In the genomic region with DNA sequence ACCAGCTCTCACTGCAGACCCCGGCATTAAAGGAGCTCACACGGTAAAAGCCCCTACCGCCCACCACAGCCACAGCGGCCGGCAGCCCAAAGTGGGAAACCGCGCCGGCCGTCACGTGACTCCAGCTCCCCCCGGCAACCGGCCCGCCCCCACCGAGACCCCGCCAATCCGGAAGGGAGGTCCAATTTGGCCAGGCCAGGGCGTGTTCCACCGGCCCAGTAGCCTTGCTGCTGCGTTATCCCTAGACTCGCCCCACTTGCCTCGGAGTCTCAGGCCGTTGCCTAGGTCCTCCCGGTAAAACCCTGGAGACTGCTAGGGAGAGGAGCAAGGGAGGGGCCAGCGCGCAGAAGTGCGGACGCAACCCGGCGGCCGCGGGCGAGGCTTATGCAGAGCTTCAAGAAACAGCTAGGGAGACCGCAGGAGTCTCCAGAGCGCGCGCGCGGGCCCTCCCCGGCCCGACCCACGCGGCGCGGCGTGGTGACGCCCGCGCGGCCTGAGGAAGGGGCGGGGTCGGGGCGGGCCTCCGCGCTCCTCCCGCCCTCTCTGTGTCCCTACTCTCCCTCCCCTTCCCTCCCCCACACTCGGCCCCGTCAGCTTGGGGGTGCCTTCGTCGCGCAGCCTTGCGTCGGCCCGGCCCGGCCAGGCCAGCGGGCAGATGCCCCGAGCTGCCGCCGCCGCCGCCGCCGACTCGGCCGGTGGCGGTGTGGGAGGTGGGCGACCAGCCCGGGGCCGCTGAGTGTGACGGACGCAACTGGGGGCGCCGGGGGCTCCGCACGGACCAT, we compare ENCODE assay signal across 1 cellular context.
TF ChIP-seq lines count a peak whose summit lies in the region.

A gene with protein sequence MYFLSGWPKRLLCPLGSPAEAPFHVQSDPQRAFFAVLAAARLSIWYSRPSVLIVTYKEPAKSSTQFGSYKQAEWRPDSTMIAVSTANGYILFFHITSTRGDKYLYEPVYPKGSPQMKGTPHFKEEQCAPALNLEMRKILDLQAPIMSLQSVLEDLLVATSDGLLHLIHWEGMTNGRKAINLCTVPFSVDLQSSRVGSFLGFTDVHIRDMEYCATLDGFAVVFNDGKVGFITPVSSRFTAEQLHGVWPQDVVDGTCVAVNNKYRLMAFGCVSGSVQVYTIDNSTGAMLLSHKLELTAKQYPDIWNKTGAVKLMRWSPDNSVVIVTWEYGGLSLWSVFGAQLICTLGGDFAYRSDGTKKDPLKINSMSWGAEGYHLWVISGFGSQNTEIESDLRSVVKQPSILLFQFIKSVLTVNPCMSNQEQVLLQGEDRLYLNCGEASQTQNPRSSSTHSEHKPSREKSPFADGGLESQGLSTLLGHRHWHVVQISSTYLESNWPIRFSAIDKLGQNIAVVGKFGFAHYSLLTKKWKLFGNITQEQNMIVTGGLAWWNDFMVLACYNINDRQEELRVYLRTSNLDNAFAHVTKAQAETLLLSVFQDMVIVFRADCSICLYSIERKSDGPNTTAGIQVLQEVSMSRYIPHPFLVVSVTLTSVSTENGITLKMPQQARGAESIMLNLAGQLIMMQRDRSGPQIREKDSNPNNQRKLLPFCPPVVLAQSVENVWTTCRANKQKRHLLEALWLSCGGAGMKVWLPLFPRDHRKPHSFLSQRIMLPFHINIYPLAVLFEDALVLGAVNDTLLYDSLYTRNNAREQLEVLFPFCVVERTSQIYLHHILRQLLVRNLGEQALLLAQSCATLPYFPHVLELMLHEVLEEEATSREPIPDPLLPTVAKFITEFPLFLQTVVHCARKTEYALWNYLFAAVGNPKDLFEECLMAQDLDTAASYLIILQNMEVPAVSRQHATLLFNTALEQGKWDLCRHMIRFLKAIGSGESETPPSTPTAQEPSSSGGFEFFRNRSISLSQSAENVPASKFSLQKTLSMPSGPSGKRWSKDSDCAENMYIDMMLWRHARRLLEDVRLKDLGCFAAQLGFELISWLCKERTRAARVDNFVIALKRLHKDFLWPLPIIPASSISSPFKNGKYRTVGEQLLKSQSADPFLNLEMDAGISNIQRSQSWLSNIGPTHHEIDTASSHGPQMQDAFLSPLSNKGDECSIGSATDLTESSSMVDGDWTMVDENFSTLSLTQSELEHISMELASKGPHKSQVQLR (N-terminal part only) (plus strand): TSS at position 578 of the 782 bp plus-strand sequence. CDS start 203 bp downstream, at position 781.

TF ChIP-seq in GM12878, 131 proteins besides CTCF, POLR2A, EP300 and RAD21 (continued from another document and continues in another):
- TF ChIP-seq, protein P1, sequence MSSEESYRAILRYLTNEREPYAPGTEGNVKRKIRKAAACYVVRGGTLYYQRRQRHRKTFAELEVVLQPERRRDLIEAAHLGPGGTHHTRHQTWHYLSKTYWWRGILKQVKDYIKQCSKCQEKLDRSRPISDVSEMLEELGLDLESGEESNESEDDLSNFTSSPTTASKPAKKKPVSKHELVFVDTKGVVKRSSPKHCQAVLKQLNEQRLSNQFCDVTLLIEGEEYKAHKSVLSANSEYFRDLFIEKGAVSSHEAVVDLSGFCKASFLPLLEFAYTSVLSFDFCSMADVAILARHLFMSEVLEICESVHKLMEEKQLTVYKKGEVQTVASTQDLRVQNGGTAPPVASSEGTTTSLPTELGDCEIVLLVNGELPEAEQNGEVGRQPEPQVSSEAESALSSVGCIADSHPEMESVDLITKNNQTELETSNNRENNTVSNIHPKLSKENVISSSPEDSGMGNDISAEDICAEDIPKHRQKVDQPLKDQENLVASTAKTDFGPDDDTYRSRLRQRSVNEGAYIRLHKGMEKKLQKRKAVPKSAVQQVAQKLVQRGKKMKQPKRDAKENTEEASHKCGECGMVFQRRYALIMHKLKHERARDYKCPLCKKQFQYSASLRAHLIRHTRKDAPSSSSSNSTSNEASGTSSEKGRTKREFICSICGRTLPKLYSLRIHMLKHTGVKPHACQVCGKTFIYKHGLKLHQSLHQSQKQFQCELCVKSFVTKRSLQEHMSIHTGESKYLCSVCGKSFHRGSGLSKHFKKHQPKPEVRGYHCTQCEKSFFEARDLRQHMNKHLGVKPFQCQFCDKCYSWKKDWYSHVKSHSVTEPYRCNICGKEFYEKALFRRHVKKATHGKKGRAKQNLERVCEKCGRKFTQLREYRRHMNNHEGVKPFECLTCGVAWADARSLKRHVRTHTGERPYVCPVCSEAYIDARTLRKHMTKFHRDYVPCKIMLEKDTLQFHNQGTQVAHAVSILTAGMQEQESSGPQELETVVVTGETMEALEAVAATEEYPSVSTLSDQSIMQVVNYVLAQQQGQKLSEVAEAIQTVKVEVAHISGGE (CRISPR knock-in tag; IDR thresholded peaks at IDR 0.05), result no peak
- TF ChIP-seq SMAD5 (IDR thresholded peaks at IDR 0.05; ENCODE audit: low read depth), result peak; percentile 86
- no peak for TF ChIP-seq MYC (IDR thresholded peaks at IDR 0.05; ENCODE audit: insufficient read depth, insufficient read length, insufficient replicate concordance, low read length, severe bottlenecking)
- TF ChIP-seq MTA3 (IDR thresholded peaks at IDR 0.05; ENCODE audit: borderline replicate concordance, low read length), result no peak
- TF ChIP-seq POU2F2 (IDR thresholded peaks at IDR 0.05; ENCODE audit: borderline replicate concordance, low read depth, low read length), result peak; percentile 41; the same call in 2 of the 3 replicates
- peak; percentile 82; the same call in 1 of the 2 replicates for TF ChIP-seq POLR2AphosphoS5 (IDR thresholded peaks at IDR 0.05; ENCODE audit: low read length)
- TF ChIP-seq YY1 (IDR thresholded peaks at IDR 0.05; ENCODE audit: low read depth, low read length), result peak; percentile 79
- no peak for TF ChIP-seq EZH2 (IDR thresholded peaks at IDR 0.05; ENCODE audit: borderline replicate concordance, control insufficient read depth, low read depth, low read length)
- 0 out of 2 replicates have a peak, but pooled peaks have one; percentile 16 for TF ChIP-seq CBX5 (IDR thresholded peaks at IDR 0.05; ENCODE audit: low read depth)
- TF ChIP-seq TAF1 (IDR thresholded peaks at IDR 0.05; ENCODE audit: borderline replicate concordance, low read depth, low read length), result peak; percentile 92
- no peak for TF ChIP-seq ZNF274 (IDR thresholded peaks at IDR 0.05; ENCODE audit: insufficient read depth, insufficient read length)
- no peak for TF ChIP-seq NR2C1 (IDR thresholded peaks at IDR 0.05)
- TF ChIP-seq TCF7 (IDR thresholded peaks at IDR 0.05; ENCODE audit: borderline replicate concordance), result no peak
- TF ChIP-seq, protein P2, sequence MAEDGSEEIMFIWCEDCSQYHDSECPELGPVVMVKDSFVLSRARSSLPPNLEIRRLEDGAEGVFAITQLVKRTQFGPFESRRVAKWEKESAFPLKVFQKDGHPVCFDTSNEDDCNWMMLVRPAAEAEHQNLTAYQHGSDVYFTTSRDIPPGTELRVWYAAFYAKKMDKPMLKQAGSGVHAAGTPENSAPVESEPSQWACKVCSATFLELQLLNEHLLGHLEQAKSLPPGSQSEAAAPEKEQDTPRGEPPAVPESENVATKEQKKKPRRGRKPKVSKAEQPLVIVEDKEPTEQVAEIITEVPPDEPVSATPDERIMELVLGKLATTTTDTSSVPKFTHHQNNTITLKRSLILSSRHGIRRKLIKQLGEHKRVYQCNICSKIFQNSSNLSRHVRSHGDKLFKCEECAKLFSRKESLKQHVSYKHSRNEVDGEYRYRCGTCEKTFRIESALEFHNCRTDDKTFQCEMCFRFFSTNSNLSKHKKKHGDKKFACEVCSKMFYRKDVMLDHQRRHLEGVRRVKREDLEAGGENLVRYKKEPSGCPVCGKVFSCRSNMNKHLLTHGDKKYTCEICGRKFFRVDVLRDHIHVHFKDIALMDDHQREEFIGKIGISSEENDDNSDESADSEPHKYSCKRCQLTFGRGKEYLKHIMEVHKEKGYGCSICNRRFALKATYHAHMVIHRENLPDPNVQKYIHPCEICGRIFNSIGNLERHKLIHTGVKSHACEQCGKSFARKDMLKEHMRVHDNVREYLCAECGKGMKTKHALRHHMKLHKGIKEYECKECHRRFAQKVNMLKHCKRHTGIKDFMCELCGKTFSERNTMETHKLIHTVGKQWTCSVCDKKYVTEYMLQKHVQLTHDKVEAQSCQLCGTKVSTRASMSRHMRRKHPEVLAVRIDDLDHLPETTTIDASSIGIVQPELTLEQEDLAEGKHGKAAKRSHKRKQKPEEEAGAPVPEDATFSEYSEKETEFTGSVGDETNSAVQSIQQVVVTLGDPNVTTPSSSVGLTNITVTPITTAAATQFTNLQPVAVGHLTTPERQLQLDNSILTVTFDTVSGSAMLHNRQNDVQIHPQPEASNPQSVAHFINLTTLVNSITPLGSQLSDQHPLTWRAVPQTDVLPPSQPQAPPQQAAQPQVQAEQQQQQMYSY (CRISPR knock-in tag; IDR thresholded peaks at IDR 0.05), result 0 out of 2 replicates have a peak, but pooled peaks have one; percentile 55
- TF ChIP-seq, protein P3, sequence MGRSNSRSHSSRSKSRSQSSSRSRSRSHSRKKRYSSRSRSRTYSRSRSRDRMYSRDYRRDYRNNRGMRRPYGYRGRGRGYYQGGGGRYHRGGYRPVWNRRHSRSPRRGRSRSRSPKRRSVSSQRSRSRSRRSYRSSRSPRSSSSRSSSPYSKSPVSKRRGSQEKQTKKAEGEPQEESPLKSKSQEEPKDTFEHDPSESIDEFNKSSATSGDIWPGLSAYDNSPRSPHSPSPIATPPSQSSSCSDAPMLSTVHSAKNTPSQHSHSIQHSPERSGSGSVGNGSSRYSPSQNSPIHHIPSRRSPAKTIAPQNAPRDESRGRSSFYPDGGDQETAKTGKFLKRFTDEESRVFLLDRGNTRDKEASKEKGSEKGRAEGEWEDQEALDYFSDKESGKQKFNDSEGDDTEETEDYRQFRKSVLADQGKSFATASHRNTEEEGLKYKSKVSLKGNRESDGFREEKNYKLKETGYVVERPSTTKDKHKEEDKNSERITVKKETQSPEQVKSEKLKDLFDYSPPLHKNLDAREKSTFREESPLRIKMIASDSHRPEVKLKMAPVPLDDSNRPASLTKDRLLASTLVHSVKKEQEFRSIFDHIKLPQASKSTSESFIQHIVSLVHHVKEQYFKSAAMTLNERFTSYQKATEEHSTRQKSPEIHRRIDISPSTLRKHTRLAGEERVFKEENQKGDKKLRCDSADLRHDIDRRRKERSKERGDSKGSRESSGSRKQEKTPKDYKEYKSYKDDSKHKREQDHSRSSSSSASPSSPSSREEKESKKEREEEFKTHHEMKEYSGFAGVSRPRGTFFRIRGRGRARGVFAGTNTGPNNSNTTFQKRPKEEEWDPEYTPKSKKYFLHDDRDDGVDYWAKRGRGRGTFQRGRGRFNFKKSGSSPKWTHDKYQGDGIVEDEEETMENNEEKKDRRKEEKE (IDR thresholded peaks at IDR 0.05), result no peak
- TF ChIP-seq RCOR1 (conservative IDR thresholded peaks at IDR 0.05; ENCODE audit: low read depth, low read length), result 0 out of 2 replicates have a peak, but pooled peaks have one; percentile 32
- TF ChIP-seq IKZF2 (IDR thresholded peaks at IDR 0.05), result peak; percentile 60 to 73
- TF ChIP-seq, protein P4, sequence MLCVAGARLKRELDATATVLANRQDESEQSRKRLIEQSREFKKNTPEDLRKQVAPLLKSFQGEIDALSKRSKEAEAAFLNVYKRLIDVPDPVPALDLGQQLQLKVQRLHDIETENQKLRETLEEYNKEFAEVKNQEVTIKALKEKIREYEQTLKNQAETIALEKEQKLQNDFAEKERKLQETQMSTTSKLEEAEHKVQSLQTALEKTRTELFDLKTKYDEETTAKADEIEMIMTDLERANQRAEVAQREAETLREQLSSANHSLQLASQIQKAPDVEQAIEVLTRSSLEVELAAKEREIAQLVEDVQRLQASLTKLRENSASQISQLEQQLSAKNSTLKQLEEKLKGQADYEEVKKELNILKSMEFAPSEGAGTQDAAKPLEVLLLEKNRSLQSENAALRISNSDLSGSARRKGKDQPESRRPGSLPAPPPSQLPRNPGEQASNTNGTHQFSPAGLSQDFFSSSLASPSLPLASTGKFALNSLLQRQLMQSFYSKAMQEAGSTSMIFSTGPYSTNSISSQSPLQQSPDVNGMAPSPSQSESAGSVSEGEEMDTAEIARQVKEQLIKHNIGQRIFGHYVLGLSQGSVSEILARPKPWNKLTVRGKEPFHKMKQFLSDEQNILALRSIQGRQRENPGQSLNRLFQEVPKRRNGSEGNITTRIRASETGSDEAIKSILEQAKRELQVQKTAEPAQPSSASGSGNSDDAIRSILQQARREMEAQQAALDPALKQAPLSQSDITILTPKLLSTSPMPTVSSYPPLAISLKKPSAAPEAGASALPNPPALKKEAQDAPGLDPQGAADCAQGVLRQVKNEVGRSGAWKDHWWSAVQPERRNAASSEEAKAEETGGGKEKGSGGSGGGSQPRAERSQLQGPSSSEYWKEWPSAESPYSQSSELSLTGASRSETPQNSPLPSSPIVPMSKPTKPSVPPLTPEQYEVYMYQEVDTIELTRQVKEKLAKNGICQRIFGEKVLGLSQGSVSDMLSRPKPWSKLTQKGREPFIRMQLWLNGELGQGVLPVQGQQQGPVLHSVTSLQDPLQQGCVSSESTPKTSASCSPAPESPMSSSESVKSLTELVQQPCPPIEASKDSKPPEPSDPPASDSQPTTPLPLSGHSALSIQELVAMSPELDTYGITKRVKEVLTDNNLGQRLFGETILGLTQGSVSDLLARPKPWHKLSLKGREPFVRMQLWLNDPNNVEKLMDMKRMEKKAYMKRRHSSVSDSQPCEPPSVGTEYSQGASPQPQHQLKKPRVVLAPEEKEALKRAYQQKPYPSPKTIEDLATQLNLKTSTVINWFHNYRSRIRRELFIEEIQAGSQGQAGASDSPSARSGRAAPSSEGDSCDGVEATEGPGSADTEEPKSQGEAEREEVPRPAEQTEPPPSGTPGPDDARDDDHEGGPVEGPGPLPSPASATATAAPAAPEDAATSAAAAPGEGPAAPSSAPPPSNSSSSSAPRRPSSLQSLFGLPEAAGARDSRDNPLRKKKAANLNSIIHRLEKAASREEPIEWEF (IDR thresholded peaks at IDR 0.05; ENCODE audit: insufficient replicate concordance, low read depth, low read length), result no peak
- no peak for TF ChIP-seq FOXK2 (IDR thresholded peaks at IDR 0.05)
- peak; percentile 43; the same call in 1 of the 2 replicates for TF ChIP-seq CREM (IDR thresholded peaks at IDR 0.05; ENCODE audit: low read depth)
- no peak for TF ChIP-seq FOS (IDR thresholded peaks at IDR 0.05; ENCODE audit: borderline replicate concordance, extremely low read depth, insufficient read length)
- TF ChIP-seq BHLHE40 (IDR thresholded peaks at IDR 0.05; ENCODE audit: borderline replicate concordance in 1 of 2, low read depth in 2 of 2, low read length in 1 of 2), result peak; percentile 79 to 94
- no peak for TF ChIP-seq ATF7 (IDR thresholded peaks at IDR 0.05; ENCODE audit: low read depth)
- TF ChIP-seq SIN3A (IDR thresholded peaks at IDR 0.05; ENCODE audit: low read depth, low read length), result peak; percentile 58; the same call in 1 of the 2 replicates
- TF ChIP-seq TARDBP (IDR thresholded peaks at IDR 0.05; ENCODE audit: borderline replicate concordance), result peak; percentile 70; the same call in 1 of the 2 replicates
- peak; percentile 76 for TF ChIP-seq PML (IDR thresholded peaks at IDR 0.05; ENCODE audit: low read length)
- TF ChIP-seq, protein P5, sequence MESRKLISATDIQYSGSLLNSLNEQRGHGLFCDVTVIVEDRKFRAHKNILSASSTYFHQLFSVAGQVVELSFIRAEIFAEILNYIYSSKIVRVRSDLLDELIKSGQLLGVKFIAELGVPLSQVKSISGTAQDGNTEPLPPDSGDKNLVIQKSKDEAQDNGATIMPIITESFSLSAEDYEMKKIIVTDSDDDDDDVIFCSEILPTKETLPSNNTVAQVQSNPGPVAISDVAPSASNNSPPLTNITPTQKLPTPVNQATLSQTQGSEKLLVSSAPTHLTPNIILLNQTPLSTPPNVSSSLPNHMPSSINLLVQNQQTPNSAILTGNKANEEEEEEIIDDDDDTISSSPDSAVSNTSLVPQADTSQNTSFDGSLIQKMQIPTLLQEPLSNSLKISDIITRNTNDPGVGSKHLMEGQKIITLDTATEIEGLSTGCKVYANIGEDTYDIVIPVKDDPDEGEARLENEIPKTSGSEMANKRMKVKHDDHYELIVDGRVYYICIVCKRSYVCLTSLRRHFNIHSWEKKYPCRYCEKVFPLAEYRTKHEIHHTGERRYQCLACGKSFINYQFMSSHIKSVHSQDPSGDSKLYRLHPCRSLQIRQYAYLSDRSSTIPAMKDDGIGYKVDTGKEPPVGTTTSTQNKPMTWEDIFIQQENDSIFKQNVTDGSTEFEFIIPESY (IDR thresholded peaks at IDR 0.05), result no peak
